In the genomic region with DNA sequence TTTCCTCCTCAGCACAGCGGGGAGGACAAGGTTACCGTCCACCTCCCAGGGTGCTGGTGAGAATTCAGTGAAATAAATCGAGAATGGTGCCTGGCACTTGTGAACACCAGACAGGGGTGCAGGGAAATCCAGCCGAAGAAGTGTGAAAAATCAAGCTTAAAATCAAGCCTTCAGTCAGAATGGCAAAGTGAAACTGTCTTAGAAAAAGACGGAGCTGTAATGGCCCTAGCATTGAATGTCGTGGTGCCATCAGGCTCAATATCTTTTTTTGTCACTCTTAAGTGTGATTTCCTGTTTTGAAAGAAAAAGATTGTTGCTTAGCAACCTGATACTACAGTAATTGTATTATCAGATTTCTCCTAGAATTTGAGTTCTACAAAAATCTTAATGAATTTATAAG, we compare ENCODE assay signal across 14 cellular contexts. TPM values are rescaled to one million over a fixed set of nuclear protein-coding genes. Genes with fewer than 3 reads are reported as not detected.
DNase-seq lines count a peak whose midpoint lies in the region; ATAC-seq and TF ChIP-seq lines count a peak whose summit lies in the region.
"Had no signal": no experiment of that assay in that cellular context is flagged by ENCODE, and none has a peak within 500 bp of the region (broad histone marks: within the 10 kb centered on the region; RNA-seq: fewer than 3 reads in every experiment).

No MANE protein-coding gene starts in this region.

- H3K27ac Mint-ChIP-seq in activated CD4-positive, alpha-beta memory T cell treated with anti-CD3 and anti-CD28 coated beads, Interleukin-2, amount 10 ng/mL, durations not matched to agents 7 days and 5 days, result peak overlapping the region; percentile 75
- H3K27ac Mint-ChIP-seq in immature natural killer cell (peak overlapping the region; percentile 94 to 100 (median 99)), GM23338 (no peak overlapping the region)

- peaks cover 7% of the 10 kb centered on the region for H3K36me3 Mint-ChIP-seq in activated CD4-positive, alpha-beta memory T cell treated with anti-CD3 and anti-CD28 coated beads, Interleukin-2, amount 10 ng/mL, durations not matched to agents 7 days and 5 days (ENCODE audit: low read depth)
- peaks cover 3 to 9% (median 5%) of the 10 kb centered on the region in 3 donors for H3K36me3 Mint-ChIP-seq in immature natural killer cell
- peaks cover 8% of the 10 kb centered on the region; the same call in 2 of the 3 replicates for H3K36me3 Mint-ChIP-seq in GM23338 (ENCODE audit: low read depth)

- no peaks in the 10 kb centered on the region for H3F3A ChIP-seq in GM23338 (replicated peaks; ENCODE audit: low read depth)

- H3K36me3 ChIP-seq in BLaER1 (no peaks in the 10 kb centered on the region), GM23338 (ENCODE audit: insufficient read depth) (no peaks in the 10 kb centered on the region)

- H3K9me2 ChIP-seq in GM23338 (ENCODE audit: insufficient read depth), result no peaks in the 10 kb centered on the region

- H3K27me3 ChIP-seq in BLaER1 (no peaks in the 10 kb centered on the region), GM23338 (ENCODE audit: insufficient read depth) (no peaks in the 10 kb centered on the region)

- peaks cover 10% of the 10 kb centered on the region for H3K4me1 ChIP-seq in BLaER1
- H3K4me1 ChIP-seq in GM23338 (ENCODE audit: insufficient read depth), result peaks cover 11% of the 10 kb centered on the region

- H3K27me3 Mint-ChIP-seq in activated CD4-positive, alpha-beta memory T cell treated with anti-CD3 and anti-CD28 coated beads, Interleukin-2, amount 10 ng/mL, durations not matched to agents 7 days and 5 days, result no peaks in the 10 kb centered on the region
- peaks cover 2 to 9% (median 3%) of the 10 kb centered on the region in 3 donors for H3K27me3 Mint-ChIP-seq in immature natural killer cell (ENCODE audit: low read depth in 3 of 3)
- H3K27me3 Mint-ChIP-seq in GM23338 (ENCODE audit: insufficient read depth, low read depth, poor library complexity), result no peaks in the 10 kb centered on the region

- H3K4me2 ChIP-seq in BLaER1 (peak overlapping the region; percentile 25), GM23338 (no peak overlapping the region)

- no peak overlapping the region for H2AFZ ChIP-seq in GM23338

- H3K4me3 ChIP-seq in BLaER1, result no peak overlapping the region
- H3K4me3 ChIP-seq in GM23338, result no peak overlapping the region
- H3K4me3 ChIP-seq: skin epidermis had no signal

- TF ChIP-seq CTCF in GM23338 (conservative IDR thresholded peaks at IDR 0.05; ENCODE audit: low read depth in 2 of 2), result no peak

- H3K4me1 Mint-ChIP-seq in activated CD4-positive, alpha-beta memory T cell treated with anti-CD3 and anti-CD28 coated beads, Interleukin-2, amount 10 ng/mL, durations not matched to agents 7 days and 5 days, result peaks cover 15% of the 10 kb centered on the region
- peaks cover 41% of the 10 kb centered on the region in 2 donors for H3K4me1 Mint-ChIP-seq in immature natural killer cell
- peaks cover 2% of the 10 kb centered on the region; the same call in 2 of the 3 replicates for H3K4me1 Mint-ChIP-seq in GM23338

- POLR2A ChIA-PET in activated CD4-positive, alpha-beta memory T cell treated with anti-CD3 and anti-CD28 coated beads, Interleukin-2, amount 10 ng/mL, durations not matched to agents 7 days and 5 days (lab: Charles Lee), result interaction anchor here (1.2 to 1.8 kb wide), 2 partner anchors 22 to 101 kb away, joined by 3 to 4 read pairs; a partner anchor contains a TSS

- no peaks in the 10 kb centered on the region for H3K79me2 ChIP-seq in GM23338 (replicated peaks; ENCODE audit: insufficient read depth)

- peak; percentile 71 for ATAC-seq in HG02938 (IDR thresholded peaks at IDR 0.05; ENCODE audit: unreplicated experiment)
- no peak for ATAC-seq in GM23338
- no peak for ATAC-seq in GM18858 (IDR thresholded peaks at IDR 0.05; ENCODE audit: unreplicated experiment)
- ATAC-seq: esophagus mucosa had no signal

- CTCF ChIA-PET in activated CD4-positive, alpha-beta memory T cell treated with anti-CD3 and anti-CD28 coated beads, Interleukin-2, amount 10 ng/mL, durations not matched to agents 7 days and 5 days (lab: Charles Lee), result no interaction called here

- peak overlapping the region; percentile 57 for H3K4me3 Mint-ChIP-seq in activated CD4-positive, alpha-beta memory T cell treated with anti-CD3 and anti-CD28 coated beads, Interleukin-2, amount 10 ng/mL, durations not matched to agents 7 days and 5 days
- H3K4me3 Mint-ChIP-seq in immature natural killer cell (peak overlapping the region; percentile 80 to 90 (median 86)), GM23338 (no peak overlapping the region)

- peak; percentile 20 for DNase-seq in activated CD4-positive, alpha-beta memory T cell treated with anti-CD3 and anti-CD28 coated beads, Interleukin-2, amount 10 ng/mL, durations not matched to agents 7 days and 5 days
- DNase-seq in immature natural killer cell, result peak; percentile 80 to 88 (median 85)
- no peak for DNase-seq in GM23338 (ENCODE audit: low spot score)
- no peak for DNase-seq in H4 (ENCODE audit: low spot score)
- no peak for DNase-seq in NCI-H226
- DNase-seq: activated CD4-positive, alpha-beta T cell treated with anti-CD3 and anti-CD28 coated beads, Interleukin-2, amount 50 U/mL, for 1 hour; GOT3; NCI-H345 had no signal

- no peak overlapping the region for H3K9ac ChIP-seq in BLaER1

- H4K20me1 ChIP-seq in BLaER1 (no peaks in the 10 kb centered on the region), GM23338 (replicated peaks; ENCODE audit: insufficient read depth) (no peaks in the 10 kb centered on the region)

- no peak overlapping the region for H3K27ac ChIP-seq in BLaER1
- no peak overlapping the region for H3K27ac ChIP-seq in GM23338 (ENCODE audit: low read depth)

- H3K9me3 ChIP-seq in BLaER1, result no peaks in the 10 kb centered on the region

- H3K9me3 Mint-ChIP-seq in activated CD4-positive, alpha-beta memory T cell treated with anti-CD3 and anti-CD28 coated beads, Interleukin-2, amount 10 ng/mL, durations not matched to agents 7 days and 5 days, result no peaks in the 10 kb centered on the region
- H3K9me3 Mint-ChIP-seq in immature natural killer cell (no peaks in the 10 kb centered on the region), GM23338 (no peaks in the 10 kb centered on the region; the same call in 2 of the 3 replicates)

RNA-seq across cellular contexts. Expression of a gene that starts 22.1 kb away (rescaled TPM):
- total RNA-seq in activated CD4-positive, alpha-beta memory T cell treated with anti-CD3 and anti-CD28 coated beads, Interleukin-2, amount 10 ng/mL, durations not matched to agents 7 days and 5 days, result 1 to 10 TPM; 5.4 to 6.2 TPM
- polyA plus RNA-seq in immature natural killer cell (1 to 10 TPM in 2 of 3 donors, not detected in 1; 5.2 to 5.8 TPM), GM23338 (2016; fragmentation: Nextera tagmentation; extraction: Ambion mirVana) (3.2 and 3.7 TPM in 2 replicates)
- 3.1 and 4.4 TPM in 2 replicates for total RNA-seq in GM23338 (2014; rRNA removed; shearing (Covaris generic))
- total RNA-seq in H4 (2014; rRNA removed; shearing (Covaris generic)), result 1.1 and 3.7 TPM in 2 replicates
- total RNA-seq: myocyte had no signal

Comparison
In these comparisons a context has a peak if more than half of its experiments do, and no peak if none do; other contexts are left out.
1. DNase-seq: peak in activated CD4-positive, alpha-beta memory T cell treated with anti-CD3 and anti-CD28 coated beads, Interleukin-2, amount 10 ng/mL, durations not matched to agents 7 days and 5 days (single experiment) and immature natural killer cell (3 of 3); none in GM23338 (single experiment), H4 (single experiment) and NCI-H226 (single experiment).